In the genomic region with DNA sequence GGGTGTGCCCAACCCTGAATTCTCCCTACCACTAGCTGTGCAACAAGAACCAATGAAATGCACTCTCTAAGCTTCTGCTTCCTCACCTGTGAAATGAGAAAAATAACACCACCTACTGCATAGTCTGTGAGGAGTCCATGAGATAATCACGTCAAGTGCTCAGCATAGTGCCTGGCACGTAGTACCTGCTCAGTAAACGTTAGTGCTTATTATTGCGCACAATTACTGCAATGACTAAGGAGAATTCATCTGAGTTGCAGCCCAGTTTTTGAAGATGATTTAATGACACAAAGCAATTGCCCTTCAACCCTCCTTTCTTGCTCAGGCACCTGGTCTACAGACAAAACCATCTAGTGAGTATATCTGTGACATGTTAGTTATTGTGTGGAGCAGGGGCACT, we compare ENCODE assay signal across 1 cellular context.
TF ChIP-seq lines count a peak whose summit lies in the region.

No MANE protein-coding gene starts in this region.

TF ChIP-seq in WTC11, 78 proteins besides CTCF, POLR2A, EP300 and RAD21 (continued from another document):
- TF ChIP-seq, protein P1, sequence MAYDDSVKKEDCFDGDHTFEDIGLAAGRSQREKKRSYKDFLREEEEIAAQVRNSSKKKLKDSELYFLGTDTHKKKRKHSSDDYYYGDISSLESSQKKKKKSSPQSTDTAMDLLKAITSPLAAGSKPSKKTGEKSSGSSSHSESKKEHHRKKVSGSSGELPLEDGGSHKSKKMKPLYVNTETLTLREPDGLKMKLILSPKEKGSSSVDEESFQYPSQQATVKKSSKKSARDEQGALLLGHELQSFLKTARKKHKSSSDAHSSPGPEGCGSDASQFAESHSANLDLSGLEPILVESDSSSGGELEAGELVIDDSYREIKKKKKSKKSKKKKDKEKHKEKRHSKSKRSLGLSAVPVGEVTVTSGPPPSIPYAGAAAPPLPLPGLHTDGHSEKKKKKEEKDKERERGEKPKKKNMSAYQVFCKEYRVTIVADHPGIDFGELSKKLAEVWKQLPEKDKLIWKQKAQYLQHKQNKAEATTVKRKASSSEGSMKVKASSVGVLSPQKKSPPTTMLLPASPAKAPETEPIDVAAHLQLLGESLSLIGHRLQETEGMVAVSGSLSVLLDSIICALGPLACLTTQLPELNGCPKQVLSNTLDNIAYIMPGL (CRISPR knock-in tag; IDR thresholded peaks at IDR 0.05) = no peak
- TF ChIP-seq FOXP1 (CRISPR knock-in tag; IDR thresholded peaks at IDR 0.05; ENCODE audit: borderline replicate concordance) = no peak
- TF ChIP-seq, protein P2, sequence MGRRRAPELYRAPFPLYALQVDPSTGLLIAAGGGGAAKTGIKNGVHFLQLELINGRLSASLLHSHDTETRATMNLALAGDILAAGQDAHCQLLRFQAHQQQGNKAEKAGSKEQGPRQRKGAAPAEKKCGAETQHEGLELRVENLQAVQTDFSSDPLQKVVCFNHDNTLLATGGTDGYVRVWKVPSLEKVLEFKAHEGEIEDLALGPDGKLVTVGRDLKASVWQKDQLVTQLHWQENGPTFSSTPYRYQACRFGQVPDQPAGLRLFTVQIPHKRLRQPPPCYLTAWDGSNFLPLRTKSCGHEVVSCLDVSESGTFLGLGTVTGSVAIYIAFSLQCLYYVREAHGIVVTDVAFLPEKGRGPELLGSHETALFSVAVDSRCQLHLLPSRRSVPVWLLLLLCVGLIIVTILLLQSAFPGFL (CRISPR knock-in tag; IDR thresholded peaks at IDR 0.05; ENCODE audit: borderline replicate concordance) = no peak
- no peak for TF ChIP-seq CREM (CRISPR knock-in tag; IDR thresholded peaks at IDR 0.05)
- no peak for TF ChIP-seq ZNF138 (CRISPR knock-in tag; conservative IDR thresholded peaks at IDR 0.05)
- TF ChIP-seq GRHL2 (CRISPR knock-in tag; IDR thresholded peaks at IDR 0.05; ENCODE audit: insufficient replicate concordance, severe bottlenecking) = no peak
- TF ChIP-seq FOXK1 (CRISPR knock-in tag; IDR thresholded peaks at IDR 0.05) = no peak
- TF ChIP-seq ATF1 (CRISPR knock-in tag; IDR thresholded peaks at IDR 0.05) = no peak
- TF ChIP-seq RORB (CRISPR knock-in tag; IDR thresholded peaks at IDR 0.05) = no peak
- no peak for TF ChIP-seq CREB1 (CRISPR knock-in tag; IDR thresholded peaks at IDR 0.05)
- TF ChIP-seq, protein P3, sequence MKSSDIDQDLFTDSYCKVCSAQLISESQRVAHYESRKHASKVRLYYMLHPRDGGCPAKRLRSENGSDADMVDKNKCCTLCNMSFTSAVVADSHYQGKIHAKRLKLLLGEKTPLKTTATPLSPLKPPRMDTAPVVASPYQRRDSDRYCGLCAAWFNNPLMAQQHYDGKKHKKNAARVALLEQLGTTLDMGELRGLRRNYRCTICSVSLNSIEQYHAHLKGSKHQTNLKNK (CRISPR knock-in tag; IDR thresholded peaks at IDR 0.05) = no peak
- TF ChIP-seq PRRX2 (CRISPR knock-in tag; IDR thresholded peaks at IDR 0.05) = no peak
- TF ChIP-seq, protein P4, sequence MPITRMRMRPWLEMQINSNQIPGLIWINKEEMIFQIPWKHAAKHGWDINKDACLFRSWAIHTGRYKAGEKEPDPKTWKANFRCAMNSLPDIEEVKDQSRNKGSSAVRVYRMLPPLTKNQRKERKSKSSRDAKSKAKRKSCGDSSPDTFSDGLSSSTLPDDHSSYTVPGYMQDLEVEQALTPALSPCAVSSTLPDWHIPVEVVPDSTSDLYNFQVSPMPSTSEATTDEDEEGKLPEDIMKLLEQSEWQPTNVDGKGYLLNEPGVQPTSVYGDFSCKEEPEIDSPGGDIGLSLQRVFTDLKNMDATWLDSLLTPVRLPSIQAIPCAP (CRISPR knock-in tag; IDR thresholded peaks at IDR 0.05) = no peak
